Comparison of ENCODE assay signal across 21 cellular contexts in genomic region chr2:24874025-24874424, GRCh38. TPM values are rescaled to one million over a fixed set of nuclear protein-coding genes. Genes with fewer than 3 reads are reported as not detected.
A peak's percentile ranks its signal among the peaks of the same experiment; 100 is the strongest.
DNase-seq lines count a peak whose midpoint lies in the region; ATAC-seq and TF ChIP-seq lines count a peak whose summit lies in the region.
"Had no signal": no experiment of that assay in that cellular context is flagged by ENCODE, and none has a peak within 500 bp of the region (broad histone marks: within the 10 kb centered on the region; RNA-seq: fewer than 3 reads in every experiment).

No MANE protein-coding gene starts in this region.

- intact Hi-C loops in left ventricle myocardium superior (cut with micrococcal nuclease) = no loop called here
- intact Hi-C loops in sigmoid colon (cut with DNase I) = no loop called here
- intact Hi-C loops in PC-3 (cut with micrococcal nuclease) = no loop called here

- POLR2A ChIA-PET in PC-3 (lab: Charles Lee; ENCODE audit: unreplicated experiment) = no interaction called here

- H3K27me3 ChIP-seq in sigmoid colon (no peaks in the 10 kb centered on the region), PC-3 (ENCODE audit: low read length) (no peaks in the 10 kb centered on the region)
- H3K27me3 ChIP-seq: cardiac muscle cell had no signal

- H3K27ac ChIP-seq in sigmoid colon = peak overlapping the region in 3 of 4 donors; percentile 31 to 74 (median 45)
- no peak overlapping the region for H3K27ac ChIP-seq in PC-3 (ENCODE audit: low read length)
- H3K27ac ChIP-seq: cardiac muscle cell had no signal

- ATAC-seq in left ventricle myocardium superior = peak; percentile 6
- no peak for ATAC-seq in GM18520 (IDR thresholded peaks at IDR 0.05; ENCODE audit: unreplicated experiment)
- no peak for ATAC-seq in PC-3
- ATAC-seq: CD8-positive, alpha-beta T cell; Panc1 had no signal

- no peaks in the 10 kb centered on the region for H3K9me2 ChIP-seq in PC-3 (replicated peaks; ENCODE audit: low read length)

- H4K20me1 ChIP-seq in PC-3 (ENCODE audit: low read length) = no peaks in the 10 kb centered on the region

- no peaks in the 10 kb centered on the region for H3K36me3 ChIP-seq in sigmoid colon
- H3K36me3 ChIP-seq in PC-3 (ENCODE audit: low read depth, low read length) = no peaks in the 10 kb centered on the region; the same call in 1 of the 2 replicates
- H3K36me3 ChIP-seq: cardiac muscle cell had no signal

- WGBS in sigmoid colon, 2 donors = 92 to 95% methylated on average over 9 of the region's 9 CpGs

- no peak overlapping the region for H3K9ac ChIP-seq in PC-3 (ENCODE audit: low read length)

- H3K4me1 ChIP-seq in sigmoid colon (peaks cover 0 to 12% (median 4%) of the 10 kb centered on the region in 4 donors), PC-3 (ENCODE audit: insufficient read depth, low read length) (no peaks in the 10 kb centered on the region)

- TF ChIP-seq CTCF in cardiac fibroblast (IDR thresholded peaks at IDR 0.05; ENCODE audit: low read depth, low read length) (no peak), sigmoid colon (IDR thresholded peaks at IDR 0.05) (no peak), PC-3 (conservative IDR thresholded peaks at IDR 0.05; ENCODE audit: low read depth, low read length) (no peak)

- no peaks in the 10 kb centered on the region for H3F3A ChIP-seq in PC-3 (ENCODE audit: low read length, unreplicated experiment)

- peak; percentile 33 for DNase-seq in CD1c-positive myeloid dendritic cell (ENCODE audit: extremely low spot score)
- peak; percentile 47 to 58 for DNase-seq in cardiac fibroblast (ENCODE audit: low read depth in 2 of 2)
- DNase-seq in left ventricle myocardium superior = no peak
- peak; percentile 81 for DNase-seq in sigmoid colon
- DNase-seq in NCI-H2029 (lab: John Stamatoyannopoulos, UW) = no peak
- no peak for DNase-seq in PC-3
- DNase-seq in GF-D8 (lab: John Stamatoyannopoulos, UW) = no peak
- DNase-seq: ACHN; activated CD4-positive, alpha-beta T cell treated with anti-CD3 and anti-CD28 coated beads, Interleukin-2, amount 50 U/mL, for 48 hours; activated T-cell treated with anti-CD3 and anti-CD28 coated beads, Interleukin-2, amount 50 U/mL, for 48 hours; CD8-positive, alpha-beta T cell; DND-41; effector CD8-positive, alpha-beta T cell; foreskin fibroblast; MM.1S; NCI-H2081; NCI-H526; small intestine had no signal

- BruUV-seq in PC-3 (replicated peaks; lab: Mats Ljungman, UMichigan) = no TSS peak

- H3K4me3 ChIP-seq in cardiac fibroblast (replicated peaks in 1 of 2; ENCODE audit: low read depth in 2 of 2, low read length in 2 of 2) (no peak overlapping the region), sigmoid colon (no peak overlapping the region), PC-3 (ENCODE audit: low read length) (no peak overlapping the region)
- H3K4me3 ChIP-seq: cardiac muscle cell had no signal

- no peaks in the 10 kb centered on the region for H3K79me2 ChIP-seq in PC-3 (ENCODE audit: low read length)

- no peak overlapping the region for H2AFZ ChIP-seq in PC-3 (ENCODE audit: low read length)

- TF ChIP-seq POLR2A in sigmoid colon (IDR thresholded peaks at IDR 0.05) = no peak

- TF ChIP-seq EP300 in sigmoid colon (IDR thresholded peaks at IDR 0.05) = no peak

- CTCF ChIA-PET in PC-3 (lab: Charles Lee) = no interaction called here

- H3K4me2 ChIP-seq in PC-3 (ENCODE audit: low read length) = no peak overlapping the region

- H3K9me3 ChIP-seq in sigmoid colon (no peaks in the 10 kb centered on the region), PC-3 (ENCODE audit: low read length) (no peaks in the 10 kb centered on the region)

RNA-seq across cellular contexts. Expression of gene ADCY3, which starts 46.0 kb away (rescaled TPM):
- total RNA-seq in left ventricle myocardium superior (14.6 TPM), sigmoid colon (10 to 100 TPM; 17.5 to 43.8 (median 22.5) TPM), PC-3 (2014; rRNA removed) (52.0 and 70.3 TPM in 2 replicates)
- polyA plus RNA-seq in sigmoid colon = 10 to 100 TPM in 1 of 3 donors, 1 to 10 TPM in 2; 3.5 to 38.9 (median 4.8) TPM

Comparison
In these comparisons a context has a peak if more than half of its experiments do, and no peak if none do; other contexts are left out.
1. DNase-seq: peak in CD1c-positive myeloid dendritic cell (single experiment), cardiac fibroblast (2 of 2) and sigmoid colon (single experiment); none in left ventricle myocardium superior (single experiment), NCI-H2029 (single experiment), PC-3 (single experiment) and GF-D8 (single experiment).